In the genomic region with DNA sequence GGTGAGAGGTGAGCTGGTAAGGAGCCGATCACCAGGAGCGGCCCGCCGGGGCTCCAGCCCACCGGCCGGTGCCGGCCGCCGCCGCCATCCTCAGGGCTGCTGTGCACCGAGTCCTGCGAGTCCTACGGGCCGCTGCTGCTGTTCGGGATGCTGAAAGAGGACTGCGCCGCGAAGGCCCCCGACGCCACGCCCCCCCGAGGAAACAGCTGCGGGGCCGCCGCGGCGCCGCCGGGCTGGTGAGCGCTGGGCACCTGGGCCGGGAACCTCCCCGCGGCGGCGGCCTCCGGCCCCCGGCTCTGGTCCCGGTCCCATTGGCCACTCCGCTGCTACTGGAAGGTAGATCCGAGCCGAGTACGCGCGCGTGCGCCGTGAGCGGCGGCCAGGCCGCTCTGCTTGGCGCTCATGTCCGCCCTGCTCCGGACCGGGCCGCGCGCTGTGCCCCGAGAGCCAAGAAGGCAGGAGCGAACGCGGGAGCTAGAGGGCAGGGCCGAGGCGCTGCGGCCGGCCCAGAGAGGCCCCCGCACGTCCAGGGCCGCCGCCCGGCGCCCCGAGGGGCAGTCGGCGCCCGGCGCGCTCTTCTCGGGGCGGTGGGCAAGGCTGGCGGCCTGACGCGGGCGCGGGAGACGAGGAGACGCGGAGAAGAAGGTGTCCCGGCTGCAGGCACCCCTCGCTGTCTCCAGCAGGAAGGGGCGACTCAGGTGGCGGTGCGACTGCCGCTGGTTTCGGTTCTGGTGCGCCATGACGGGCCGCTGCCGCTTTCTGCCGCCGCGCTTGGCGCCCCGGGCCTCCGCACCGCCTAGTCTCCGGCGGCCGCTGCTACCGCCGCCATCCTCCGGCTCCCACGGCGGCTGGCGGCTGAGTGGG, we compare ENCODE assay signal across 8 cellular contexts.
DNase-seq lines count a peak whose midpoint lies in the region; ATAC-seq, FAIRE-seq and TF ChIP-seq lines count a peak whose summit lies in the region.

No MANE protein-coding gene starts in this region.

- CTCF ChIA-PET in AG04450 (lab: Charles Lee), result interaction anchor here (0.6 to 1.3 kb wide), 2 partner anchors 37 to 236 kb away, joined by 3 to 4 read pairs; no protein-coding TSS in a partner anchor
- CTCF ChIA-PET in endothelial cell of umbilical vein (lab: Charles Lee), result interaction anchor here (0.7 to 0.8 kb wide), 2 partner anchors 62 to 63 kb away, joined by 3 read pairs; no protein-coding TSS in a partner anchor

- peak overlapping the region; percentile 12 for H3K4me2 ChIP-seq in endothelial cell of umbilical vein (ENCODE audit: insufficient read depth, low read length)

- POLR2A ChIA-PET in AG04450 (lab: Yijun Ruan, JAX) (no interaction called here), endothelial cell of umbilical vein (lab: Charles Lee) (interaction anchor here (0.6 kb wide), 1 partner anchor 48 kb away, joined by 4 read pairs; no protein-coding TSS in a partner anchor)

- no peaks in the 10 kb centered on the region; the same call in 1 of the 2 replicates for H3K9me3 ChIP-seq in AG04450 (ENCODE audit: control insufficient read depth, insufficient read depth, low read length)
- H3K9me3 ChIP-seq in endothelial cell of umbilical vein (replicated peaks; ENCODE audit: control insufficient read depth, insufficient read depth, low read length), result no peaks in the 10 kb centered on the region

- H3K9me1 ChIP-seq in endothelial cell of umbilical vein (replicated peaks; ENCODE audit: control insufficient read depth, extremely low read depth, insufficient read depth, low read length), result no peaks in the 10 kb centered on the region

- H3K27ac ChIP-seq in AG04450 (ENCODE audit: low read depth, low read length), result no peak overlapping the region
- H3K27ac ChIP-seq in endothelial cell of umbilical vein (ENCODE audit: insufficient read depth, low read depth, low read length), result peak overlapping the region; percentile 58

- BruUV-seq in endothelial cell of umbilical vein (replicated peaks; lab: Mats Ljungman, UMichigan), result no TSS peak

- peak; percentile 4 for DNase-seq in AG04450 (ENCODE audit: low read depth, low spot score)
- peak; percentile 41 for DNase-seq in NCI-H748 treated with DMSO at 0.1 percent for 48 hours (lab: John Stamatoyannopoulos, UW)
- DNase-seq in activated CD8-positive, alpha-beta memory T cell treated with anti-CD3 and anti-CD28 coated beads, Interleukin-2, amount 50 U/mL, for 4 hours, result peak; percentile 39
- peak; percentile 77 for DNase-seq in endothelial cell of umbilical vein (ENCODE audit: low read depth, low spot score)
- peak; percentile 92 for DNase-seq in mesenteric fat pad (ENCODE audit: low spot score)
- peak; percentile 23 to 31 for DNase-seq in stimulated activated CD8-positive, alpha-beta memory T cell treated with anti-CD3 and anti-CD28 coated beads, Interleukin-15, amount 100 ng/mL, for 48 hours (ENCODE audit: low read depth in 2 of 2)

- no peaks in the 10 kb centered on the region for H3K79me2 ChIP-seq in endothelial cell of umbilical vein (ENCODE audit: control insufficient read depth, insufficient read depth, low read length)

- no peaks in the 10 kb centered on the region for H3K4me1 ChIP-seq in endothelial cell of umbilical vein (ENCODE audit: control insufficient read depth, extremely low read depth, insufficient read depth, low read length)

- H3K4me3 ChIP-seq in AG04450 (ENCODE audit: low read depth, low read length), result peak overlapping the region; percentile 68
- H3K4me3 ChIP-seq in endothelial cell of umbilical vein (replicated peaks in 1 of 3; ENCODE audit: insufficient read depth in 1 of 3, low read depth in 1 of 3, low read length in 3 of 3), result peak overlapping the region; percentile 52 to 68 (median 56)

- TF ChIP-seq CTCF in AG04450 (IDR thresholded peaks at IDR 0.05; ENCODE audit: low read depth, low read length) (no peak), endothelial cell of umbilical vein (IDR thresholded peaks at IDR 0.05; ENCODE audit: extremely low read depth in 1 of 2, insufficient read depth in 1 of 2, low read depth in 1 of 2, low read length in 2 of 2) (no peak)

- peak overlapping the region; percentile 96 for H2AFZ ChIP-seq in endothelial cell of umbilical vein (ENCODE audit: low read depth, low read length)

- dilution Hi-C loops in endothelial cell of umbilical vein (cut with MboI; ENCODE audit: extremely low pct_ligation_motif_present, low sequenced_read_pairs), result no loop called here

- no peak for FAIRE-seq in endothelial cell of umbilical vein (lab: Jason Lieb, UNC)

- intact Hi-C loops in endothelial cell of umbilical vein (cut with micrococcal nuclease), result loop anchor here (2.0 to 10.0 kb wide), 4 partner anchors 37 to 120 kb away; partner anchors contain the start of gene PRR15

- no peaks in the 10 kb centered on the region for H3K36me3 ChIP-seq in endothelial cell of umbilical vein (ENCODE audit: control insufficient read depth in 2 of 2, extremely low read depth in 1 of 2, insufficient read depth in 2 of 2, low read length in 2 of 2)

- H3K27me3 ChIP-seq in AG04450 (ENCODE audit: control insufficient read depth, insufficient read depth, low read length) (no peaks in the 10 kb centered on the region), endothelial cell of umbilical vein (ENCODE audit: control insufficient read depth in 2 of 2, insufficient read depth in 2 of 2, low read length in 2 of 2) (no peaks in the 10 kb centered on the region)

- H3K9ac ChIP-seq in endothelial cell of umbilical vein (replicated peaks; ENCODE audit: extremely low read depth, insufficient read depth, low read length), result peak overlapping the region; percentile 47

- ATAC-seq in GM18858 (IDR thresholded peaks at IDR 0.05; ENCODE audit: unreplicated experiment), result peak; percentile 48
- ATAC-seq in HG03097 (IDR thresholded peaks at IDR 0.05; ENCODE audit: low FRiP score, unreplicated experiment), result peak; percentile 54

- no peaks in the 10 kb centered on the region for H4K20me1 ChIP-seq in endothelial cell of umbilical vein (replicated peaks; ENCODE audit: control insufficient read depth, extremely low read depth, insufficient read depth, low read length)

- no peak for TF ChIP-seq POLR2A in endothelial cell of umbilical vein (IDR thresholded peaks at IDR 0.05; ENCODE audit: low read depth, low read length)

TF ChIP-seq in endothelial cell of umbilical vein, 7 proteins besides CTCF, POLR2A, EP300 and RAD21:
- TF ChIP-seq, protein P1, sequence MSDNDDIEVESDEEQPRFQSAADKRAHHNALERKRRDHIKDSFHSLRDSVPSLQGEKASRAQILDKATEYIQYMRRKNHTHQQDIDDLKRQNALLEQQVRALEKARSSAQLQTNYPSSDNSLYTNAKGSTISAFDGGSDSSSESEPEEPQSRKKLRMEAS (IDR thresholded peaks at IDR 0.05; ENCODE audit: insufficient read depth, insufficient read length), result no peak
- peak; percentile 68 for TF ChIP-seq POLR2AphosphoS5 (IDR thresholded peaks at IDR 0.05; ENCODE audit: insufficient read depth, low read depth, low read length)
TF ChIP-seq in endothelial cell of umbilical vein: peak in this region for 1.

Comparison
In these comparisons a context has a peak if more than half of its experiments do, and no peak if none do; other contexts are left out.
1. DNase-seq: peak in every context shown above with its lines; median percentile 92 in mesenteric fat pad; 77 in endothelial cell of umbilical vein; 41 in NCI-H748 treated with DMSO at 0.1 percent for 48 hours; 39 in activated CD8-positive, alpha-beta memory T cell treated with anti-CD3 and anti-CD28 coated beads, Interleukin-2, amount 50 U/mL, for 4 hours; 27 in stimulated activated CD8-positive, alpha-beta memory T cell treated with anti-CD3 and anti-CD28 coated beads, Interleukin-15, amount 100 ng/mL, for 48 hours; 4 in AG04450.